18 cellular contexts compared by ENCODE assay signal in genomic region chr7:48760528-48761265, GRCh38.
DNase-seq lines count a peak whose midpoint lies in the region; ATAC-seq, FAIRE-seq and TF ChIP-seq lines count a peak whose summit lies in the region.
"Had no signal": no experiment of that assay in that cellular context is flagged by ENCODE, and none has a peak within 500 bp of the region (broad histone marks: within the 10 kb centered on the region; RNA-seq: fewer than 3 reads in every experiment).

No MANE protein-coding gene starts in this region.

- no peaks in the 10 kb centered on the region for H3K36me3 Mint-ChIP-seq in astrocyte (ENCODE audit: low read depth, unreplicated experiment)
- H3K36me3 Mint-ChIP-seq: CD4-positive, CD25-positive, alpha-beta regulatory T cell had no signal

- H3K79me2 ChIP-seq in astrocyte (ENCODE audit: insufficient read depth, low read length), result no peaks in the 10 kb centered on the region

- no peak for TF ChIP-seq CTCF in astrocyte (IDR thresholded peaks at IDR 0.05; ENCODE audit: insufficient read depth, low read depth, low read length)
- no peak for TF ChIP-seq CTCF in fibroblast of mammary gland (conservative IDR thresholded peaks at IDR 0.05; ENCODE audit: control insufficient read depth, insufficient read depth, low read depth, low read length)

- H2AFZ ChIP-seq in astrocyte (ENCODE audit: low read depth, low read length), result no peak overlapping the region
- H2AFZ ChIP-seq: GM23338 had no signal

- DNase-seq in GM03348 (ENCODE audit: low spot score) (peak; percentile 6), astrocyte (ENCODE audit: low read depth) (peak; percentile 63), fibroblast of mammary gland (ENCODE audit: low read depth) (peak; percentile 6), superior temporal gyrus (ENCODE audit: extremely low spot score) (peak; percentile 32), amniotic stem cell (lab: John Stamatoyannopoulos, UW) (no peak)
- DNase-seq: CD4-positive, CD25-positive, alpha-beta regulatory T cell; HCEC 1CT; IMR-90; NCI-H1105 treated with DMSO at 0.1 percent for 48 hours; NCI-H2081; NCI-H2171; NCI-H524 treated with DMSO at 0.1 percent for 48 hours; Right ventricle myocardium superior had no signal

- H3K4me3 ChIP-seq in astrocyte (ENCODE audit: insufficient read depth, low read depth, low read length) (no peak overlapping the region), fibroblast of mammary gland (ENCODE audit: control insufficient read depth, low read depth, low read length) (no peak overlapping the region)
- H3K4me3 ChIP-seq: GM12878, GM23338 had no signal

- peaks cover 2% of the 10 kb centered on the region for H3K27me3 Mint-ChIP-seq in astrocyte (ENCODE audit: low read depth, unreplicated experiment)
- H3K27me3 Mint-ChIP-seq: CD4-positive, CD25-positive, alpha-beta regulatory T cell had no signal

- no peaks in the 10 kb centered on the region for H3K36me3 ChIP-seq in astrocyte (ENCODE audit: insufficient read depth, low read length)

- H3K9ac ChIP-seq in astrocyte (ENCODE audit: low read length), result no peak overlapping the region
- H3K9ac ChIP-seq: KMS-11 had no signal

- H4K20me1 ChIP-seq in astrocyte (ENCODE audit: insufficient read depth, low read length), result no peaks in the 10 kb centered on the region

- ATAC-seq in HG02623 (IDR thresholded peaks at IDR 0.05; ENCODE audit: unreplicated experiment) (no peak), HG02678 (IDR thresholded peaks at IDR 0.05; ENCODE audit: unreplicated experiment) (no peak)
- ATAC-seq: GM12878, GM23338 had no signal

- no peak overlapping the region for H3K27ac ChIP-seq in astrocyte (ENCODE audit: low read depth, low read length)
- H3K27ac ChIP-seq: KMS-11 had no signal

- FAIRE-seq in astrocyte (lab: Jason Lieb, UNC), result no peak
- FAIRE-seq: GM12878 had no signal

- H3K27me3 ChIP-seq in astrocyte (ENCODE audit: insufficient read depth, low read length), result no peaks in the 10 kb centered on the region

- H3K4me1 Mint-ChIP-seq in astrocyte (ENCODE audit: low read depth, unreplicated experiment), result peaks cover 15% of the 10 kb centered on the region
- H3K4me1 Mint-ChIP-seq: CD4-positive, CD25-positive, alpha-beta regulatory T cell had no signal

- H3K27ac Mint-ChIP-seq in astrocyte (ENCODE audit: unreplicated experiment), result peak overlapping the region; percentile 85
- H3K27ac Mint-ChIP-seq: CD4-positive, CD25-positive, alpha-beta regulatory T cell; GM23338 had no signal

- H3K4me1 ChIP-seq in astrocyte (ENCODE audit: insufficient read depth, low read length), result no peaks in the 10 kb centered on the region

- no peak overlapping the region for H3K4me2 ChIP-seq in astrocyte (ENCODE audit: low read length)
- H3K4me2 ChIP-seq: GM23338, KMS-11 had no signal

- no peak overlapping the region for H3K4me3 Mint-ChIP-seq in astrocyte (ENCODE audit: unreplicated experiment)
- H3K4me3 Mint-ChIP-seq: CD4-positive, CD25-positive, alpha-beta regulatory T cell; GM23338 had no signal

- no peaks in the 10 kb centered on the region for H3K9me3 Mint-ChIP-seq in astrocyte (ENCODE audit: unreplicated experiment)
- H3K9me3 Mint-ChIP-seq: GM23338 had no signal

- H3K9me3 ChIP-seq in astrocyte (ENCODE audit: insufficient read depth, low read depth, low read length), result no peaks in the 10 kb centered on the region
